ENCODE assay signal across 8 cellular contexts in the genomic region with DNA sequence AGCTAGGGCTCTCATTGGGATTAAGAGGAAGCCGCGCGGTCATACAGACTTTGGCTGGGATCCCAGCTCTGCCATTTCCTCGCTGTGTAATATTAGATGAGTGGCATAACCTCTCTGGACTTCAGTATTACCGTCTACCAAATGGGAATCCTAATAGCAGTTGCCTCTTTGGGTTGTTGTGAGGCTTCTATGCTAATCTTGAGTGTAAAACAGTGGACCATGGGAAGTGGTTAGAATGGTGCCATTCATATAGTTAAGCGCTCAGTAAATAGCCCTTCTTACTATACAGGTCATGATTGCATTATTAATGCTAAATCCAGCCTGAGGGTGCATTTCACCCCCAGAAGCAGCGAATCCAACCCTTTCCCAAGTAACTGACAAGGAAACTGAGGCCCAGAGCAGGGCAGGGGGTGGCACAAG. TPM values are rescaled to one million over a fixed set of nuclear protein-coding genes. Genes with fewer than 3 reads are reported as not detected.
DNase-seq lines count a peak whose midpoint lies in the region; ATAC-seq, FAIRE-seq and TF ChIP-seq lines count a peak whose summit lies in the region.

No MANE protein-coding gene starts in this region.

- peaks cover 2% of the 10 kb centered on the region; the same call in 1 of the 2 replicates for H3K79me2 ChIP-seq in H9 (ENCODE audit: insufficient read depth, low read length)

- H2BK5ac ChIP-seq in H9 (ENCODE audit: insufficient read length, low read length), result no peak overlapping the region

- no peak overlapping the region for H3K27ac ChIP-seq in H9 (ENCODE audit: insufficient read length, low read depth, low read length)
- H3K27ac ChIP-seq in right cardiac atrium (ENCODE audit: low read length), result peak overlapping the region; percentile 94
- peak overlapping the region; percentile 84 to 97 for H3K27ac ChIP-seq in small intestine (ENCODE audit: low read depth in 1 of 2, low read length in 1 of 2)

- H3K27me3 Mint-ChIP-seq in H9 (ENCODE audit: low read depth), result peaks cover 15% of the 10 kb centered on the region
- peaks cover 6% of the 10 kb centered on the region for H3K27me3 Mint-ChIP-seq in activated CD4-positive, alpha-beta memory T cell treated with anti-CD3 and anti-CD28 coated beads for 36 hours

- WGBS in H9 (ENCODE audit: extremely low coverage, insufficient read length, low lambda C conversion rate), result no CpG with 5 or more reads among the region's 7 CpGs
- WGBS in right cardiac atrium, result 23% methylated on average over 7 of the region's 7 CpGs
- 21 to 27% (median 26%) methylated on average over 7 of the region's 7 CpGs for WGBS in small intestine, 3 donors

- peak overlapping the region; percentile 55 for H3K4me2 ChIP-seq in H9 (ENCODE audit: insufficient read depth, insufficient read length, low read length)

- intact Hi-C loops in activated CD4-positive, alpha-beta memory T cell treated with anti-CD3 and anti-CD28 coated beads for 36 hours (cut with micrococcal nuclease), result loop anchor here (10.0 kb wide), 2 partner anchors 160 to 280 kb away; a partner anchor contains a TSS
- intact Hi-C loops in right cardiac atrium (cut with DNase I), result loop anchor here in 1 of 4 donors (10.0 kb wide), 1 partner anchor 60 kb away; no protein-coding TSS in a partner anchor

- DNase-seq in H9, result no peak
- no peak for DNase-seq in activated CD4-positive, alpha-beta memory T cell treated with anti-CD3 and anti-CD28 coated beads for 36 hours
- peak in 1 of 3 donors; percentile 23 for DNase-seq in right cardiac atrium
- no peak for DNase-seq in small intestine
- no peak for DNase-seq in NCI-H2029 (lab: John Stamatoyannopoulos, UW)
- DNase-seq in NCI-H2029 treated with DMSO at 0.1 percent for 48 hours (lab: John Stamatoyannopoulos, UW), result no peak
- DNase-seq in NCI-H1092 treated with DMSO at 0.1 percent for 48 hours (lab: John Stamatoyannopoulos, UW), result no peak

- H3K9me3 ChIP-seq in H9 (ENCODE audit: control insufficient read depth, low read depth, low read length), result no peaks in the 10 kb centered on the region
- H3K9me3 ChIP-seq in right cardiac atrium (ENCODE audit: control insufficient read depth, low read length), result no peaks in the 10 kb centered on the region
- no peaks in the 10 kb centered on the region for H3K9me3 ChIP-seq in small intestine (ENCODE audit: control insufficient read depth, low read depth)

- H2BK15ac ChIP-seq in H9 (ENCODE audit: low read depth, low read length), result no peak overlapping the region

- H3K56ac ChIP-seq in H9 (ENCODE audit: insufficient read length, low read depth, low read length), result no peak overlapping the region

- H3T11ph ChIP-seq in H9 (ENCODE audit: low read length), result no peak overlapping the region

- H3K36me3 Mint-ChIP-seq in H9 (ENCODE audit: insufficient read depth in 1 of 3, low read depth in 3 of 3), result peaks cover 0 to 10% (median 4%) of the 10 kb centered on the region in 3 experiments; a peak in 5 of 7 replicates
- H3K36me3 Mint-ChIP-seq in activated CD4-positive, alpha-beta memory T cell treated with anti-CD3 and anti-CD28 coated beads for 36 hours, result peaks cover 12% of the 10 kb centered on the region

- no peak for FAIRE-seq in small intestine (lab: Jason Lieb, UNC)

- H3K9ac ChIP-seq in H9 (ENCODE audit: extremely low read depth, insufficient read length, low read length), result peak overlapping the region; percentile 0

- TF ChIP-seq CTCF in H9 (conservative IDR thresholded peaks at IDR 0.05), result no peak

- POLR2A ChIA-PET in activated CD4-positive, alpha-beta memory T cell treated with anti-CD3 and anti-CD28 coated beads for 36 hours (lab: Charles Lee), result no interaction called here

- H3K36me3 ChIP-seq in small intestine (ENCODE audit: control insufficient read depth in 2 of 2, insufficient read depth in 2 of 2, low read length in 2 of 2), result peaks cover 2% of the 10 kb centered on the region in 2 donors

- CTCF ChIA-PET in activated CD4-positive, alpha-beta memory T cell treated with anti-CD3 and anti-CD28 coated beads for 36 hours (lab: Charles Lee), result interaction anchor here (1.1 to 2.7 kb wide), 3 partner anchors 27 to 108 kb away, joined by 3 to 14 read pairs (median 5); a partner anchor contains a TSS

- H2BK120ac ChIP-seq in H9 (ENCODE audit: low read depth, low read length, poor library complexity, severe bottlenecking), result no peak overlapping the region

- no peak for ATAC-seq in right cardiac atrium
- no peak for ATAC-seq in HG03571 (IDR thresholded peaks at IDR 0.05; ENCODE audit: unreplicated experiment)

- H3K23me2 ChIP-seq in H9 (ENCODE audit: insufficient read length, low read depth, low read length, poor library complexity, severe bottlenecking), result peaks cover 5% of the 10 kb centered on the region

- no peak overlapping the region for H4K91ac ChIP-seq in H9 (ENCODE audit: insufficient read length, low read depth, low read length)

- H4K5ac ChIP-seq in H9 (ENCODE audit: insufficient read length, low read depth, low read length), result no peak overlapping the region

- no peak overlapping the region for H2BK20ac ChIP-seq in H9 (ENCODE audit: low read depth, low read length, poor library complexity, severe bottlenecking)

- peak overlapping the region; percentile 90 to 95 for H3K4me3 Mint-ChIP-seq in H9
- peak overlapping the region; percentile 96 for H3K4me3 Mint-ChIP-seq in activated CD4-positive, alpha-beta memory T cell treated with anti-CD3 and anti-CD28 coated beads for 36 hours

- no peak overlapping the region for H3K23ac ChIP-seq in H9 (ENCODE audit: insufficient read length, low read depth, low read length)

- H3K18ac ChIP-seq in H9 (ENCODE audit: insufficient read length, low read depth, low read length), result no peak overlapping the region

- peaks cover 3 to 11% of the 10 kb centered on the region in 2 experiments; a peak in 2 of 4 replicates for H3K4me1 Mint-ChIP-seq in H9
- peaks cover 11% of the 10 kb centered on the region for H3K4me1 Mint-ChIP-seq in activated CD4-positive, alpha-beta memory T cell treated with anti-CD3 and anti-CD28 coated beads for 36 hours (ENCODE audit: low read depth)

- peak overlapping the region; percentile 12 for H2BK12ac ChIP-seq in H9 (ENCODE audit: insufficient read length, low read depth, low read length)

- no peaks in the 10 kb centered on the region for H4K20me1 ChIP-seq in H9 (ENCODE audit: control insufficient read depth, insufficient read depth, insufficient read length)

- H3K27me3 ChIP-seq in H9 (ENCODE audit: insufficient read depth, low read length) (no peaks in the 10 kb centered on the region), right cardiac atrium (ENCODE audit: control insufficient read depth, insufficient read depth) (no peaks in the 10 kb centered on the region), small intestine (ENCODE audit: control insufficient read depth in 2 of 2, insufficient read depth in 2 of 2, low read length in 2 of 2) (no peaks in the 10 kb centered on the region)

- H2AK5ac ChIP-seq in H9 (ENCODE audit: insufficient read length, low read length), result no peak overlapping the region

- H3K79me1 ChIP-seq in H9 (ENCODE audit: insufficient read depth, low read depth, low read length, poor library complexity, severe bottlenecking), result no peaks in the 10 kb centered on the region

- no peak overlapping the region for H4K8ac ChIP-seq in H9 (replicated peaks; ENCODE audit: insufficient read length, low read depth, low read length)

- H3K4me1 ChIP-seq in H9 (ENCODE audit: insufficient read depth, low read length), result no peaks in the 10 kb centered on the region
- H3K4me1 ChIP-seq in right cardiac atrium (ENCODE audit: control insufficient read depth, insufficient read depth, low read length), result no peaks in the 10 kb centered on the region
- H3K4me1 ChIP-seq in small intestine (ENCODE audit: control insufficient read depth in 2 of 2, insufficient read depth in 1 of 2, low read depth in 1 of 2, low read length in 1 of 2), result no peaks in the 10 kb centered on the region

- H3K4me3 ChIP-seq in right cardiac atrium (ENCODE audit: low read length) (peak overlapping the region; percentile 36), small intestine (ENCODE audit: low read depth in 1 of 2, low read length in 2 of 2) (peak overlapping the region; percentile 8 to 50)

- no peak overlapping the region for H3K4ac ChIP-seq in H9 (ENCODE audit: low read depth, low read length)

- no peak overlapping the region for H2AFZ ChIP-seq in H9 (ENCODE audit: low read length)

- peak overlapping the region; percentile 94 to 99 (median 98); a peak in 6 of 7 replicates for H3K27ac Mint-ChIP-seq in H9
- H3K27ac Mint-ChIP-seq in activated CD4-positive, alpha-beta memory T cell treated with anti-CD3 and anti-CD28 coated beads for 36 hours, result peak overlapping the region; percentile 97

- H3K9me3 Mint-ChIP-seq in H9, result no peaks in the 10 kb centered on the region
- no peaks in the 10 kb centered on the region for H3K9me3 Mint-ChIP-seq in activated CD4-positive, alpha-beta memory T cell treated with anti-CD3 and anti-CD28 coated beads for 36 hours

- H3K14ac ChIP-seq in H9 (ENCODE audit: insufficient read depth, low read length), result no peak overlapping the region

RNA-seq across cellular contexts. Expression of a gene that starts 0.6 kb away (rescaled TPM):
- 13.0 and 14.7 TPM in 2 replicates for total RNA-seq in H9 (2021)
- total RNA-seq in activated CD4-positive, alpha-beta memory T cell treated with anti-CD3 and anti-CD28 coated beads for 36 hours, result 10 to 100 TPM; 10.8 to 11.0 TPM
- 10 to 100 TPM; 20.7 to 27.6 (median 24.1) TPM for total RNA-seq in right cardiac atrium
- polyA plus RNA-seq in right cardiac atrium, result 17.5 TPM
- polyA plus RNA-seq in small intestine, result 1 to 10 TPM; 4.5 to 7.9 (median 4.9) TPM

RNA-seq across cellular contexts. Expression of a gene that starts 16.8 kb away (rescaled TPM):
- total RNA-seq in H9 (2021), result 0.07 TPM in 1 of 2 replicates, not detected in the other
- not detected for total RNA-seq in activated CD4-positive, alpha-beta memory T cell treated with anti-CD3 and anti-CD28 coated beads for 36 hours
- 10 to 100 TPM in 1 of 4 donors, 1 to 10 TPM in 3; 3.7 to 11.3 (median 4.7) TPM for total RNA-seq in right cardiac atrium
- polyA plus RNA-seq in right cardiac atrium, result 7.7 TPM
- 1 to 10 TPM in 1 of 3 donors, under 1 TPM in 2; 0.22 to 3.8 (median 0.54) TPM for polyA plus RNA-seq in small intestine

RNA-seq across cellular contexts. Expression of a gene that starts 54.0 kb away (rescaled TPM):
- total RNA-seq in H9 (2021) (19.1 and 22.6 TPM in 2 replicates), right cardiac atrium (10 to 100 TPM; 25.2 to 37.9 (median 33.7) TPM)
- total RNA-seq in activated CD4-positive, alpha-beta memory T cell treated with anti-CD3 and anti-CD28 coated beads for 36 hours, result 100 to 1,000 TPM; 159 to 183 TPM
- polyA plus RNA-seq in right cardiac atrium (19.0 TPM), small intestine (10 to 100 TPM; 18.9 to 39.9 (median 20.8) TPM)
